Comparison of ENCODE assay signal across 8 cellular contexts in the genomic region with DNA sequence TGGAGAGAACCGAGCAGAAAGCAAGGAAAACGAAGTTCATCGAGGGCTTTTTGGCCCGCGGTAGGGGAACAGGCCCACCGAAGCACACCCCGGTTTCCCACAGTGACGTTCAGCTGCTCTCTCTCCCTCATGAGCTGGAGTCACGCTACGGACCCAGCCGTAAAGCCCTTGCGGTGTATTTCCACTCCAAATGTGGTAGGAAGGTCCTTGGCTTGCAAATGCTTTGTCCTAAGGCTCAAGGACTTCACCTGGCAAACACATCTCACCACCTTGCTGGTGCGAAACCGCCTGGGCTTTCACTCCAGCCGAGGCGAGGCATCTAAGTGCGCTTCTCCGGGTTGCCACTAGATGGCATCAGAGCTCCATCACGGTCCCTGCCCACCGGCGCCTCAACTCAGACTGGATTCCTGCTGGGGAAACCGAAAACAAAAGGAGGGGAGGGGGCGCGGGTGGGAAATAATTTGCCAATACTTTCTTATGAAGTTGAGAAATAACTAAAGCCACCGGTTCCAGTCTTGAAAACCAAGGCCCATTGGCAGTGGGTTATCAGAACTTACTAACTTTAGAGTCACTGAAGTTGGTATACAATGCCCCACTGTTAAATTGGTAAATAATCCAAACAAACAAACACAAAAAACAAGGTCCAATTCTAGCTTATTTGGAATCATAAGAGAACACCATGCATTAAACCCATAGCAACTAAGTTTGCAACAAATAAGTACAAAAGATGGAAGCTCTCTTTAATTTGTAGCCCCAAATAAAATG. TPM values are rescaled to one million over a fixed set of nuclear protein-coding genes. Genes with fewer than 3 reads are reported as not detected.
DNase-seq lines count a peak whose midpoint lies in the region; ATAC-seq lines count a peak whose summit lies in the region.

No MANE protein-coding gene starts in this region.

- H3K9ac ChIP-seq in adipocyte (ENCODE audit: low read length), result peak overlapping the region; percentile 2

- ATAC-seq in sciatic nerve (peak; percentile 89), HG03439 (IDR thresholded peaks at IDR 0.05; ENCODE audit: unreplicated experiment) (no peak)

- H3K4me3 ChIP-seq in adipocyte (ENCODE audit: low read length), result peak overlapping the region; percentile 64

- no peaks in the 10 kb centered on the region for H3K36me3 ChIP-seq in adipocyte (ENCODE audit: control insufficient read depth, insufficient read depth, low read length, severe bottlenecking)

- peaks cover 3% of the 10 kb centered on the region for H3K9me3 ChIP-seq in adipocyte (ENCODE audit: control insufficient read depth, low read length)

- peaks cover 4% of the 10 kb centered on the region for H3K4me1 ChIP-seq in adipocyte (ENCODE audit: control insufficient read depth, insufficient read depth, low read length)

- intact Hi-C loops in sciatic nerve (cut with DNase I), result no loop called here

- DNase-seq in SKM-1 treated with dmso at 0.1 percent for 144 hours (lab: John Stamatoyannopoulos, UW; ENCODE audit: unreplicated experiment) (peak; percentile 49), SKM-1 (lab: John Stamatoyannopoulos, UW; ENCODE audit: unreplicated experiment) (no peak), HuH-7 (ENCODE audit: low spot score) (peak; percentile 75), SW480 (ENCODE audit: low spot score) (peak; percentile 43), adipocyte (ENCODE audit: low read depth) (peak; percentile 84), hepatic stellate cell (ENCODE audit: low spot score) (peak; percentile 82), sciatic nerve (ENCODE audit: low spot score) (peak; percentile 79)

- peaks cover 53% of the 10 kb centered on the region for H3K27me3 ChIP-seq in adipocyte (replicated peaks; ENCODE audit: control insufficient read depth, insufficient read depth, low read length)

RNA-seq across cellular contexts. Expression of gene FOXC1, which starts 13.4 kb away (rescaled TPM):
- 61.8 TPM for total RNA-seq in sciatic nerve
